ENCODE assay signal across 9 cellular contexts in the genomic region with DNA sequence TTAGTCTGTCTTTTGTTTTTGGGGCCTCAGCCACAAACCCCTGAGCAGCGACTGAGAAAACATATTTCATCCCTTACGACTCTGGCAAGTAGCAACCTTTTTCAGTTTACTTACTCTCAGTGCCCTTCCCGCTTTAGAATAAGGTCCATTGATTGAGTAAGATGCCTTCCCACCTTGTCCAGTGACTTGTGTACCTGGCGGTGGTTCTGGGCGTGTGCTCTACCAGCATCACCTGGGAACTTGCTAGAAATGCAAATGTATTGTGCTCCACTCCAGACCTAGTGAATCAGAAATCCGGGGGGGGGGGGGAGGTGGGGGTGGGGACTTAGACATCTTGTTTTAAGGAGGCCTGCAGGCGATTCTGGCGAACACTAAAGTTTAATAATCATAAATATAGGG.
DNase-seq lines count a peak whose midpoint lies in the region; ATAC-seq and TF ChIP-seq lines count a peak whose summit lies in the region.
"Had no signal": no experiment of that assay in that cellular context is flagged by ENCODE, and none has a peak within 500 bp of the region (broad histone marks: within the 10 kb centered on the region; RNA-seq: fewer than 3 reads in every experiment).

No MANE protein-coding gene starts in this region.

- H3K27me3 ChIP-seq in ascending aorta = no peaks in the 10 kb centered on the region
- no peaks in the 10 kb centered on the region for H3K27me3 ChIP-seq in neuronal stem cell (ENCODE audit: control insufficient read depth in 3 of 3, insufficient read depth in 3 of 3, low read depth in 1 of 3, low read length in 3 of 3)
- H3K27me3 ChIP-seq: SJSA1 had no signal

- H2AFZ ChIP-seq in neuronal stem cell (ENCODE audit: low read length) = peak overlapping the region; percentile 30

- H3K36me3 ChIP-seq in ascending aorta (no peaks in the 10 kb centered on the region), neuronal stem cell (replicated peaks in 1 of 2; ENCODE audit: control insufficient read depth in 2 of 2, insufficient read depth in 2 of 2, low read length in 2 of 2) (no peaks in the 10 kb centered on the region)
- H3K36me3 ChIP-seq: SJSA1 had no signal

- no peak overlapping the region for H2BK15ac ChIP-seq in neuronal stem cell (ENCODE audit: low read length)

- H2BK12ac ChIP-seq in neuronal stem cell (ENCODE audit: low read length) = no peak overlapping the region

- H3K18ac ChIP-seq in neuronal stem cell (ENCODE audit: low read length) = no peak overlapping the region

- no peak overlapping the region for H3K14ac ChIP-seq in neuronal stem cell (ENCODE audit: low read length)

- no CpG with 5 or more reads among the region's 8 CpGs for WGBS in neuronal stem cell (ENCODE audit: extremely low coverage in 2 of 2, insufficient read length in 2 of 2, insufficient replicate concordance in 1 of 2), 2 donors

- H2BK5ac ChIP-seq in neuronal stem cell (ENCODE audit: low read length) = no peak overlapping the region

- H3K79me1 ChIP-seq in neuronal stem cell (ENCODE audit: low read depth, low read length) = no peaks in the 10 kb centered on the region

- no peak overlapping the region for H2BK120ac ChIP-seq in neuronal stem cell (ENCODE audit: low read depth, low read length)

- no peak overlapping the region for H4K91ac ChIP-seq in neuronal stem cell (ENCODE audit: low read depth, low read length, poor library complexity)

- H3K4ac ChIP-seq in neuronal stem cell (ENCODE audit: low read length) = no peak overlapping the region

- H3K27ac ChIP-seq in ascending aorta = no peak overlapping the region
- no peak overlapping the region for H3K27ac ChIP-seq in neuronal stem cell (replicated peaks; ENCODE audit: low read length)
- H3K27ac ChIP-seq: SJSA1 had no signal

- H3K4me1 ChIP-seq in ascending aorta (no peaks in the 10 kb centered on the region), neuronal stem cell (ENCODE audit: control insufficient read depth in 2 of 2, insufficient read depth in 1 of 2, low read depth in 1 of 2, low read length in 2 of 2) (peaks cover 3 to 28% of the 10 kb centered on the region in 2 donors)

- no peak overlapping the region for H3K4me2 ChIP-seq in neuronal stem cell (ENCODE audit: insufficient read depth, low read length, poor library complexity, severe bottlenecking)

- H3K9me3 ChIP-seq in ascending aorta (no peaks in the 10 kb centered on the region), neuronal stem cell (replicated peaks in 1 of 2; ENCODE audit: control insufficient read depth in 2 of 2, insufficient read depth in 1 of 2, low read depth in 1 of 2, low read length in 2 of 2) (peaks cover 0 to 4% of the 10 kb centered on the region in 2 donors)
- H3K9me3 ChIP-seq: SJSA1 had no signal

- H3K23ac ChIP-seq in neuronal stem cell (ENCODE audit: low read depth, low read length, poor library complexity) = no peak overlapping the region

- TF ChIP-seq CTCF in ascending aorta (IDR thresholded peaks at IDR 0.05) = no peak

- H3K9ac ChIP-seq in neuronal stem cell (ENCODE audit: low read depth, low read length, poor library complexity) = no peak overlapping the region

- ATAC-seq in HG02798 (IDR thresholded peaks at IDR 0.05; ENCODE audit: poor library complexity, unreplicated experiment) (peak; percentile 19), Right ventricle myocardium superior (ENCODE audit: poor library complexity) (no peak)

- intact Hi-C loops in ascending aorta (cut with DNase I) = loop anchor here (1.0 kb wide), 1 partner anchor 48 kb away; no protein-coding TSS in a partner anchor
- intact Hi-C loops in Right ventricle myocardium superior (cut with DNase I) = no loop called here

- H3K4me3 ChIP-seq in ascending aorta = peak overlapping the region; percentile 41 to 58
- H3K4me3 ChIP-seq in neuronal stem cell (ENCODE audit: low read length in 2 of 2) = no peak overlapping the region
- H3K4me3 ChIP-seq: SJSA1 had no signal

- no peak overlapping the region for H4K8ac ChIP-seq in neuronal stem cell (ENCODE audit: low read depth, low read length)

- DNase-seq in NCI-H748 (lab: John Stamatoyannopoulos, UW; ENCODE audit: unreplicated experiment) (peak; percentile 58), NCI-H748 treated with DMSO at 0.1 percent for 48 hours (lab: John Stamatoyannopoulos, UW) (no peak), ascending aorta (ENCODE audit: low spot score in 2 of 2) (no peak), neuronal stem cell (ENCODE audit: low spot score) (no peak), Kasumi-1 (lab: John Stamatoyannopoulos, UW) (no peak), Right ventricle myocardium superior (no peak), NCI-H774 (lab: John Stamatoyannopoulos, UW) (no peak)

- H2AK5ac ChIP-seq in neuronal stem cell (ENCODE audit: low read depth, low read length) = no peak overlapping the region

Comparison
In these comparisons a context has a peak if more than half of its experiments do, and no peak if none do; other contexts are left out.
1. H3K4me3 ChIP-seq: peak in ascending aorta (2 of 2); none in neuronal stem cell (0 of 2).